ENCODE assay signal across 2 cellular contexts in the genomic region with DNA sequence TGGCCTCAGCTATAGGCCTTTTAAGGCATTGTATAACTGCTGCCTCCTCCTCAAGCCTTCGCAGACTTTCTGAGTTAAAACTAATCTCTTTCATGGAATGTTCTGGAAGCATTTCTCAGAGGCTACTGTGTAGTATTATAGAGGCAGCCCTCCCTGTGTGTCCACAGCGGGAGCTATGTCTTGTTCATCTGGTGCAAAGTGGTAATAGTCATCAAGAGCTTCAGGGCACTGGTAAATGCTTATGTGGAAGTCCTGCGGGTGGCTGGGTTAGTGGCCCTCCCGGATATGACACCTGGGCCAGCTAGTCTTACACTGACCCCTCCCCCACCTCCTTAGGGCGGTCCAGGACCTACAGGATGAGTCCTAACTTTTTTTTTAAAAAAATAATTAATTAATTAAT.
TF ChIP-seq lines count a peak whose summit lies in the region.

No MANE protein-coding gene starts in this region.

TF ChIP-seq in liver, 16 proteins besides CTCF, POLR2A, EP300 and RAD21:
- TF ChIP-seq JUND (IDR thresholded peaks at IDR 0.05) (no peak), YY1 (IDR thresholded peaks at IDR 0.05) (no peak), HNF4A (conservative IDR thresholded peaks at IDR 0.05) (no peak), RXRA (IDR thresholded peaks at IDR 0.05) (no peak), HNF4G (IDR thresholded peaks at IDR 0.05) (no peak), EGR1 (IDR thresholded peaks at IDR 0.05; ENCODE audit: low read depth in 2 of 2) (no peak), TAF1 (conservative IDR thresholded peaks at IDR 0.05) (no peak), FOXA2 (IDR thresholded peaks at IDR 0.05) (no peak), GABPA (IDR thresholded peaks at IDR 0.05 in 1 of 2, conservative IDR thresholded peaks at IDR 0.05 in 1 of 2) (no peak), NR2F2 (IDR thresholded peaks at IDR 0.05) (no peak), SP1 (IDR thresholded peaks at IDR 0.05) (no peak), FOXA1 (IDR thresholded peaks at IDR 0.05) (no peak)
- TF ChIP-seq, protein P1, sequence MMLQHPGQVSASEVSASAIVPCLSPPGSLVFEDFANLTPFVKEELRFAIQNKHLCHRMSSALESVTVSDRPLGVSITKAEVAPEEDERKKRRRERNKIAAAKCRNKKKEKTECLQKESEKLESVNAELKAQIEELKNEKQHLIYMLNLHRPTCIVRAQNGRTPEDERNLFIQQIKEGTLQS (IDR thresholded peaks at IDR 0.05): no peak
- TF ChIP-seq, protein P2, sequence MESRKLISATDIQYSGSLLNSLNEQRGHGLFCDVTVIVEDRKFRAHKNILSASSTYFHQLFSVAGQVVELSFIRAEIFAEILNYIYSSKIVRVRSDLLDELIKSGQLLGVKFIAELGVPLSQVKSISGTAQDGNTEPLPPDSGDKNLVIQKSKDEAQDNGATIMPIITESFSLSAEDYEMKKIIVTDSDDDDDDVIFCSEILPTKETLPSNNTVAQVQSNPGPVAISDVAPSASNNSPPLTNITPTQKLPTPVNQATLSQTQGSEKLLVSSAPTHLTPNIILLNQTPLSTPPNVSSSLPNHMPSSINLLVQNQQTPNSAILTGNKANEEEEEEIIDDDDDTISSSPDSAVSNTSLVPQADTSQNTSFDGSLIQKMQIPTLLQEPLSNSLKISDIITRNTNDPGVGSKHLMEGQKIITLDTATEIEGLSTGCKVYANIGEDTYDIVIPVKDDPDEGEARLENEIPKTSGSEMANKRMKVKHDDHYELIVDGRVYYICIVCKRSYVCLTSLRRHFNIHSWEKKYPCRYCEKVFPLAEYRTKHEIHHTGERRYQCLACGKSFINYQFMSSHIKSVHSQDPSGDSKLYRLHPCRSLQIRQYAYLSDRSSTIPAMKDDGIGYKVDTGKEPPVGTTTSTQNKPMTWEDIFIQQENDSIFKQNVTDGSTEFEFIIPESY (IDR thresholded peaks at IDR 0.05): no peak
- TF ChIP-seq, protein P3, sequence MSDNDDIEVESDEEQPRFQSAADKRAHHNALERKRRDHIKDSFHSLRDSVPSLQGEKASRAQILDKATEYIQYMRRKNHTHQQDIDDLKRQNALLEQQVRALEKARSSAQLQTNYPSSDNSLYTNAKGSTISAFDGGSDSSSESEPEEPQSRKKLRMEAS (IDR thresholded peaks at IDR 0.05): no peak
- TF ChIP-seq, protein P4, sequence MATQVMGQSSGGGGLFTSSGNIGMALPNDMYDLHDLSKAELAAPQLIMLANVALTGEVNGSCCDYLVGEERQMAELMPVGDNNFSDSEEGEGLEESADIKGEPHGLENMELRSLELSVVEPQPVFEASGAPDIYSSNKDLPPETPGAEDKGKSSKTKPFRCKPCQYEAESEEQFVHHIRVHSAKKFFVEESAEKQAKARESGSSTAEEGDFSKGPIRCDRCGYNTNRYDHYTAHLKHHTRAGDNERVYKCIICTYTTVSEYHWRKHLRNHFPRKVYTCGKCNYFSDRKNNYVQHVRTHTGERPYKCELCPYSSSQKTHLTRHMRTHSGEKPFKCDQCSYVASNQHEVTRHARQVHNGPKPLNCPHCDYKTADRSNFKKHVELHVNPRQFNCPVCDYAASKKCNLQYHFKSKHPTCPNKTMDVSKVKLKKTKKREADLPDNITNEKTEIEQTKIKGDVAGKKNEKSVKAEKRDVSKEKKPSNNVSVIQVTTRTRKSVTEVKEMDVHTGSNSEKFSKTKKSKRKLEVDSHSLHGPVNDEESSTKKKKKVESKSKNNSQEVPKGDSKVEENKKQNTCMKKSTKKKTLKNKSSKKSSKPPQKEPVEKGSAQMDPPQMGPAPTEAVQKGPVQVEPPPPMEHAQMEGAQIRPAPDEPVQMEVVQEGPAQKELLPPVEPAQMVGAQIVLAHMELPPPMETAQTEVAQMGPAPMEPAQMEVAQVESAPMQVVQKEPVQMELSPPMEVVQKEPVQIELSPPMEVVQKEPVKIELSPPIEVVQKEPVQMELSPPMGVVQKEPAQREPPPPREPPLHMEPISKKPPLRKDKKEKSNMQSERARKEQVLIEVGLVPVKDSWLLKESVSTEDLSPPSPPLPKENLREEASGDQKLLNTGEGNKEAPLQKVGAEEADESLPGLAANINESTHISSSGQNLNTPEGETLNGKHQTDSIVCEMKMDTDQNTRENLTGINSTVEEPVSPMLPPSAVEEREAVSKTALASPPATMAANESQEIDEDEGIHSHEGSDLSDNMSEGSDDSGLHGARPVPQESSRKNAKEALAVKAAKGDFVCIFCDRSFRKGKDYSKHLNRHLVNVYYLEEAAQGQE (IDR thresholded peaks at IDR 0.05): no peak
TF ChIP-seq in liver: peak in this region for 0.

TF ChIP-seq in HepG2, 621 proteins besides CTCF, POLR2A, EP300 and RAD21:
- TF ChIP-seq, protein P5, sequence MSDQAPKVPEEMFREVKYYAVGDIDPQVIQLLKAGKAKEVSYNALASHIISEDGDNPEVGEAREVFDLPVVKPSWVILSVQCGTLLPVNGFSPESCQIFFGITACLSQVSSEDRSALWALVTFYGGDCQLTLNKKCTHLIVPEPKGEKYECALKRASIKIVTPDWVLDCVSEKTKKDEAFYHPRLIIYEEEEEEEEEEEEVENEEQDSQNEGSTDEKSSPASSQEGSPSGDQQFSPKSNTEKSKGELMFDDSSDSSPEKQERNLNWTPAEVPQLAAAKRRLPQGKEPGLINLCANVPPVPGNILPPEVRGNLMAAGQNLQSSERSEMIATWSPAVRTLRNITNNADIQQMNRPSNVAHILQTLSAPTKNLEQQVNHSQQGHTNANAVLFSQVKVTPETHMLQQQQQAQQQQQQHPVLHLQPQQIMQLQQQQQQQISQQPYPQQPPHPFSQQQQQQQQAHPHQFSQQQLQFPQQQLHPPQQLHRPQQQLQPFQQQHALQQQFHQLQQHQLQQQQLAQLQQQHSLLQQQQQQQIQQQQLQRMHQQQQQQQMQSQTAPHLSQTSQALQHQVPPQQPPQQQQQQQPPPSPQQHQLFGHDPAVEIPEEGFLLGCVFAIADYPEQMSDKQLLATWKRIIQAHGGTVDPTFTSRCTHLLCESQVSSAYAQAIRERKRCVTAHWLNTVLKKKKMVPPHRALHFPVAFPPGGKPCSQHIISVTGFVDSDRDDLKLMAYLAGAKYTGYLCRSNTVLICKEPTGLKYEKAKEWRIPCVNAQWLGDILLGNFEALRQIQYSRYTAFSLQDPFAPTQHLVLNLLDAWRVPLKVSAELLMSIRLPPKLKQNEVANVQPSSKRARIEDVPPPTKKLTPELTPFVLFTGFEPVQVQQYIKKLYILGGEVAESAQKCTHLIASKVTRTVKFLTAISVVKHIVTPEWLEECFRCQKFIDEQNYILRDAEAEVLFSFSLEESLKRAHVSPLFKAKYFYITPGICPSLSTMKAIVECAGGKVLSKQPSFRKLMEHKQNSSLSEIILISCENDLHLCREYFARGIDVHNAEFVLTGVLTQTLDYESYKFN (CRISPR knock-in tag; conservative IDR thresholded peaks at IDR 0.05): no peak
- no peak for TF ChIP-seq SOX6 (IDR thresholded peaks at IDR 0.05)
- TF ChIP-seq SOX6 (CRISPR knock-in tag; IDR thresholded peaks at IDR 0.05): no peak
- TF ChIP-seq JUND (CRISPR knock-in tag; IDR thresholded peaks at IDR 0.05): no peak
- TF ChIP-seq, protein P6, sequence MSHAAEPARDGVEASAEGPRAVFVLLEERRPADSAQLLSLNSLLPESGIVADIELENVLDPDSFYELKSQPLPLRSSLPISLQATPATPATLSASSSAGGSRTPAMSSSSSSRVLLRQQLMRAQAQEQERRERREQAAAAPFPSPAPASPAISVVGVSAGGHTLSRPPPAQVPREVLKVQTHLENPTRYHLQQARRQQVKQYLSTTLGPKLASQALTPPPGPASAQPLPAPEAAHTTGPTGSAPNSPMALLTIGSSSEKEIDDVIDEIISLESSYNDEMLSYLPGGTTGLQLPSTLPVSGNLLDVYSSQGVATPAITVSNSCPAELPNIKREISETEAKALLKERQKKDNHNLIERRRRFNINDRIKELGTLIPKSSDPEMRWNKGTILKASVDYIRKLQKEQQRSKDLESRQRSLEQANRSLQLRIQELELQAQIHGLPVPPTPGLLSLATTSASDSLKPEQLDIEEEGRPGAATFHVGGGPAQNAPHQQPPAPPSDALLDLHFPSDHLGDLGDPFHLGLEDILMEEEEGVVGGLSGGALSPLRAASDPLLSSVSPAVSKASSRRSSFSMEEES (CRISPR knock-in tag; IDR thresholded peaks at IDR 0.05): no peak
- TF ChIP-seq ZNF777 (CRISPR knock-in tag; IDR thresholded peaks at IDR 0.05): no peak
- TF ChIP-seq SP5 (CRISPR knock-in tag; IDR thresholded peaks at IDR 0.05; ENCODE audit: borderline replicate concordance, low read depth): no peak
- TF ChIP-seq NFYB (CRISPR knock-in tag; IDR thresholded peaks at IDR 0.05): no peak
- TF ChIP-seq, protein P7, sequence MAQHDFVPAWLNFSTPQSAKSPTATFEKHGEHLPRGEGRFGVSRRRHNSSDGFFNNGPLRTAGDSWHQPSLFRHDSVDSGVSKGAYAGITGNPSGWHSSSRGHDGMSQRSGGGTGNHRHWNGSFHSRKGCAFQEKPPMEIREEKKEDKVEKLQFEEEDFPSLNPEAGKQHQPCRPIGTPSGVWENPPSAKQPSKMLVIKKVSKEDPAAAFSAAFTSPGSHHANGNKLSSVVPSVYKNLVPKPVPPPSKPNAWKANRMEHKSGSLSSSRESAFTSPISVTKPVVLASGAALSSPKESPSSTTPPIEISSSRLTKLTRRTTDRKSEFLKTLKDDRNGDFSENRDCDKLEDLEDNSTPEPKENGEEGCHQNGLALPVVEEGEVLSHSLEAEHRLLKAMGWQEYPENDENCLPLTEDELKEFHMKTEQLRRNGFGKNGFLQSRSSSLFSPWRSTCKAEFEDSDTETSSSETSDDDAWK (CRISPR knock-in tag; IDR thresholded peaks at IDR 0.05): no peak
